Comparison of ENCODE assay signal across 10 cellular contexts in the genomic region with DNA sequence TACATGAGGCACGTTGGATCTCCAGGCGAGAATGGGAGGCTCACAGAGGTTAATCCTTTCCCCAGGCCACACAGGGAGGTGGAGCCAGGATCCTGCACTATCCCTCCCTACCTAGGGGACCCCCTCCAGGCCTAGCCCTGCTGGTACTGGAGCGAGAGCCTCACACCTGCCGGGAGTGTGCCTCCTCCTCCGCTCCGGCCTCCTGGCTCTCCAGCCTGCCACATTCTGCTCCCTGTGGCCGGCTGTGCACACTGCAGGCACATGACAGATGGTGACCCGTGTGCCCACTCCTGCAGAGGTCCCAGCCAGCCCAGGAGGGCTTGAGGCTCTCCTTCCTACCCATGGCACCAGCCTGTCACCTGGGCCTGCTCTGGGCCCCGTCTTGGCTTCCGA.
A peak's percentile ranks its signal among the peaks of the same experiment; 100 is the strongest.
DNase-seq lines count a peak whose midpoint lies in the region; ATAC-seq and TF ChIP-seq lines count a peak whose summit lies in the region.
"Had no signal": no experiment of that assay in that cellular context is flagged by ENCODE, and none has a peak within 500 bp of the region (broad histone marks: within the 10 kb centered on the region; RNA-seq: fewer than 3 reads in every experiment).

No MANE protein-coding gene starts in this region.

- DNase-seq in NCI-H1105 (lab: John Stamatoyannopoulos, UW), result peak; percentile 11
- no peak for DNase-seq in NCI-H1105 treated with DMSO at 0.1 percent for 48 hours (lab: John Stamatoyannopoulos, UW)
- DNase-seq in NCI-H2171 (lab: John Stamatoyannopoulos, UW), result peak; percentile 79
- peak; percentile 53 for DNase-seq in cerebellar cortex (ENCODE audit: low spot score)
- DNase-seq in NCI-H187 treated with DMSO at 0.1 percent for 48 hours (lab: John Stamatoyannopoulos, UW), result no peak
- DNase-seq: stimulated activated naive CD4-positive, alpha-beta T cell had no signal

- H3K4me2 ChIP-seq in parathyroid adenoma (ENCODE audit: low read length), result no peak overlapping the region

- H3K4me3 ChIP-seq in parathyroid adenoma (ENCODE audit: low read depth, low read length), result no peak overlapping the region
- H3K4me3 ChIP-seq: HAP-1 had no signal

- H3K9me3 ChIP-seq in parathyroid adenoma (ENCODE audit: control insufficient read depth, low read length), result no peaks in the 10 kb centered on the region
- H3K9me3 ChIP-seq: HAP-1 had no signal

- no peak overlapping the region for H2AFZ ChIP-seq in parathyroid adenoma

- peaks cover 46% of the 10 kb centered on the region for H3K4me1 ChIP-seq in parathyroid adenoma
- H3K4me1 ChIP-seq: HAP-1 had no signal

- ATAC-seq in GM19324 (IDR thresholded peaks at IDR 0.05; ENCODE audit: low FRiP score, unreplicated experiment), result no peak
- ATAC-seq in HG02763 (IDR thresholded peaks at IDR 0.05; ENCODE audit: unreplicated experiment), result no peak

- no peaks in the 10 kb centered on the region for H3K36me3 ChIP-seq in parathyroid adenoma (ENCODE audit: control insufficient read depth, insufficient read depth, low read length)
- H3K36me3 ChIP-seq: HAP-1 had no signal

- no peak overlapping the region for H3K9ac ChIP-seq in parathyroid adenoma

- peak overlapping the region; percentile 90 for H3K27ac ChIP-seq in parathyroid adenoma

- no peaks in the 10 kb centered on the region for H3K27me3 ChIP-seq in parathyroid adenoma (ENCODE audit: control insufficient read depth, insufficient read depth, low read length)

- TF ChIP-seq CTCF in parathyroid adenoma (IDR thresholded peaks at IDR 0.05), result peak; percentile 26

- H3K79me2 ChIP-seq in parathyroid adenoma, result peaks cover 2% of the 10 kb centered on the region

Comparison
In these comparisons a context has a peak if more than half of its experiments do, and no peak if none do; other contexts are left out.
1. DNase-seq: peak in NCI-H1105 (single experiment), NCI-H2171 (single experiment) and cerebellar cortex (single experiment); none in NCI-H1105 treated with DMSO at 0.1 percent for 48 hours (single experiment) and NCI-H187 treated with DMSO at 0.1 percent for 48 hours (single experiment).